In genomic region chr9:95752129-95752731, GRCh38 we compare ENCODE assay signal across 24 cellular contexts.
DNase-seq lines count a peak whose midpoint lies in the region; ATAC-seq and TF ChIP-seq lines count a peak whose summit lies in the region.
"Had no signal": no experiment of that assay in that cellular context is flagged by ENCODE, and none has a peak within 500 bp of the region (broad histone marks: within the 10 kb centered on the region; RNA-seq: fewer than 3 reads in every experiment).

No MANE protein-coding gene starts in this region.

- peaks cover 53% of the 10 kb centered on the region for H3K4me1 Mint-ChIP-seq in GM23338
- H3K4me1 Mint-ChIP-seq: CD14-positive monocyte had no signal

- H3K27me3 Mint-ChIP-seq in GM23338 (ENCODE audit: insufficient read depth, low read depth, poor library complexity), result peaks cover 25% of the 10 kb centered on the region

- no peak overlapping the region for H3K27ac Mint-ChIP-seq in GM23338
- H3K27ac Mint-ChIP-seq: CD14-positive monocyte; stimulated activated naive CD8-positive, alpha-beta T cell treated with anti-CD3 and anti-CD28 coated beads, Interleukin-15, Interleukin-2, amounts not matched to agents 100 ng/mL and 50 ng/mL, for 24 hours had no signal

- TF ChIP-seq POLR2A in sigmoid colon (IDR thresholded peaks at IDR 0.05), result no peak

- no peaks in the 10 kb centered on the region for H3K36me3 Mint-ChIP-seq in GM23338 (ENCODE audit: low read depth)
- H3K36me3 Mint-ChIP-seq: CD14-positive monocyte had no signal

- peak overlapping the region; percentile 92 for H3K4me2 ChIP-seq in GM23338

- peak overlapping the region; percentile 68 for H3K4me3 Mint-ChIP-seq in GM23338
- H3K4me3 Mint-ChIP-seq: stimulated activated naive CD8-positive, alpha-beta T cell treated with anti-CD3 and anti-CD28 coated beads, Interleukin-15, Interleukin-2, amounts not matched to agents 100 ng/mL and 50 ng/mL, for 24 hours had no signal

- H3K27ac ChIP-seq in GM23338 (ENCODE audit: low read depth) (no peak overlapping the region), iPS-18a (ENCODE audit: low read length) (no peak overlapping the region), sigmoid colon (no peak overlapping the region)
- H3K27ac ChIP-seq: ascending aorta, left lung, WERI-Rb-1 had no signal

- peaks cover 48% of the 10 kb centered on the region for H3K4me1 ChIP-seq in GM23338 (ENCODE audit: insufficient read depth)
- H3K4me1 ChIP-seq in iPS-18a (ENCODE audit: control insufficient read depth, low read depth, low read length), result peaks cover 41% of the 10 kb centered on the region
- H3K4me1 ChIP-seq in sigmoid colon, result peaks cover 0 to 23% (median 20%) of the 10 kb centered on the region in 4 donors
- H3K4me1 ChIP-seq: left lung had no signal

- H3K9me3 Mint-ChIP-seq in GM23338, result no peaks in the 10 kb centered on the region
- H3K9me3 Mint-ChIP-seq: stimulated activated naive CD8-positive, alpha-beta T cell treated with anti-CD3 and anti-CD28 coated beads, Interleukin-15, Interleukin-2, amounts not matched to agents 100 ng/mL and 50 ng/mL, for 24 hours had no signal

- in situ Hi-C loops in ACHN (cut with HindIII; ENCODE audit: low pct_ligation_motif_present, low pct_unique_long_range_greater_than_20kb, low sequenced_read_pairs), result no loop called here

- H3K27me3 ChIP-seq in GM23338 (ENCODE audit: insufficient read depth), result peaks cover 45% of the 10 kb centered on the region
- H3K27me3 ChIP-seq in iPS-18a (ENCODE audit: control insufficient read depth, insufficient read depth, low read length), result peaks cover 48% of the 10 kb centered on the region
- H3K27me3 ChIP-seq in sigmoid colon, result peaks cover 0 to 20% (median 0%) of the 10 kb centered on the region in 3 donors
- H3K27me3 ChIP-seq: ascending aorta, MG63 had no signal

- peak overlapping the region; percentile 77 for H3K4me3 ChIP-seq in GM23338
- H3K4me3 ChIP-seq in iPS-18a (ENCODE audit: low read length), result peak overlapping the region; percentile 64
- H3K4me3 ChIP-seq in sigmoid colon, result peak overlapping the region; percentile 16 to 46 (median 39)
- H3K4me3 ChIP-seq: GM12878, left lung, MG63, SK-N-MC had no signal

- no peak overlapping the region for H3K9ac ChIP-seq in iPS-18a (ENCODE audit: low read length)

- H3K36me3 ChIP-seq in GM23338 (ENCODE audit: insufficient read depth), result no peaks in the 10 kb centered on the region
- H3K36me3 ChIP-seq in iPS-18a (ENCODE audit: control insufficient read depth, low read depth, low read length), result no peaks in the 10 kb centered on the region
- H3K36me3 ChIP-seq in sigmoid colon, result no peaks in the 10 kb centered on the region
- H3K36me3 ChIP-seq: ascending aorta, left lung, MG63, WERI-Rb-1 had no signal

- no peak for TF ChIP-seq CTCF in GM23338 (conservative IDR thresholded peaks at IDR 0.05; ENCODE audit: low read depth in 2 of 2)
- no peak for TF ChIP-seq CTCF in sigmoid colon (IDR thresholded peaks at IDR 0.05)

- no peaks in the 10 kb centered on the region for H3F3A ChIP-seq in GM23338 (replicated peaks; ENCODE audit: low read depth)

- H4K20me1 ChIP-seq in GM23338 (replicated peaks; ENCODE audit: insufficient read depth), result no peaks in the 10 kb centered on the region

- H3K9me3 ChIP-seq in iPS-18a (ENCODE audit: control insufficient read depth, low read depth, low read length) (no peaks in the 10 kb centered on the region), sigmoid colon (no peaks in the 10 kb centered on the region)
- H3K9me3 ChIP-seq: ascending aorta, left lung, MG63 had no signal

- no peaks in the 10 kb centered on the region for H3K79me2 ChIP-seq in GM23338 (replicated peaks; ENCODE audit: insufficient read depth)

- H3K9me2 ChIP-seq in GM23338 (ENCODE audit: insufficient read depth), result no peaks in the 10 kb centered on the region

- no peak for TF ChIP-seq EP300 in sigmoid colon (IDR thresholded peaks at IDR 0.05)

- peak; percentile 50 for DNase-seq in GM23338 (ENCODE audit: low spot score)
- peak; percentile 9 for DNase-seq in dermis blood vessel endothelial cell
- no peak for DNase-seq in sigmoid colon
- DNase-seq in hypothalamus (lab: John Stamatoyannopoulos, UW), result no peak
- DNase-seq in ACHN, result no peak
- DNase-seq: activated CD4-positive, alpha-beta T cell treated with anti-CD3 and anti-CD28 coated beads, Interleukin-2, amount 50 U/mL, for 48 hours; cerebellar nuclear complex; DMS 273 treated with DMSO at 0.1 percent for 48 hours; IMR-90; left lung; MG63; NCI-H1436 treated with DMSO at 0.1 percent for 48 hours; nucleus accumbens; stimulated activated CD4-positive, alpha-beta T cell treated with anti-CD3 and anti-CD28 coated beads, Interleukin-2, amount 100 ng/mL, for 24 hours; WERI-Rb-1 had no signal

- WGBS in sigmoid colon, 2 donors, result 45 to 68% methylated on average over 41 of the region's 41 CpGs

- ATAC-seq in GM23338 (peak; percentile 26), HG02623 (IDR thresholded peaks at IDR 0.05; ENCODE audit: unreplicated experiment) (no peak), GM19351 (IDR thresholded peaks at IDR 0.05; ENCODE audit: unreplicated experiment) (no peak)
- ATAC-seq: GM12878, left lung, Panc1 had no signal

- peak overlapping the region; percentile 94 for H2AFZ ChIP-seq in GM23338

- intact Hi-C loops in sigmoid colon (cut with DNase I), result no loop called here

TF ChIP-seq in GM23338, 12 proteins besides CTCF, POLR2A, EP300 and RAD21:
- TF ChIP-seq EZH2phosphoT487 (IDR thresholded peaks at IDR 0.05; ENCODE audit: unreplicated experiment), result no peak
- peak; percentile 21 for TF ChIP-seq EZH2 (IDR thresholded peaks at IDR 0.05; ENCODE audit: low read depth, unreplicated experiment)

Comparison
In these comparisons a context has a peak if more than half of its experiments do, and no peak if none do; other contexts are left out.
1. DNase-seq: peak in GM23338 (single experiment) and dermis blood vessel endothelial cell (single experiment); none in sigmoid colon (single experiment), hypothalamus (0 of 51) and ACHN (single experiment).
2. Peak in every context shown above with its lines, with median percentiles within 50 percentile points of each other: H3K4me3 ChIP-seq.